ENCODE assay signal across 1 cellular context in the genomic region with DNA sequence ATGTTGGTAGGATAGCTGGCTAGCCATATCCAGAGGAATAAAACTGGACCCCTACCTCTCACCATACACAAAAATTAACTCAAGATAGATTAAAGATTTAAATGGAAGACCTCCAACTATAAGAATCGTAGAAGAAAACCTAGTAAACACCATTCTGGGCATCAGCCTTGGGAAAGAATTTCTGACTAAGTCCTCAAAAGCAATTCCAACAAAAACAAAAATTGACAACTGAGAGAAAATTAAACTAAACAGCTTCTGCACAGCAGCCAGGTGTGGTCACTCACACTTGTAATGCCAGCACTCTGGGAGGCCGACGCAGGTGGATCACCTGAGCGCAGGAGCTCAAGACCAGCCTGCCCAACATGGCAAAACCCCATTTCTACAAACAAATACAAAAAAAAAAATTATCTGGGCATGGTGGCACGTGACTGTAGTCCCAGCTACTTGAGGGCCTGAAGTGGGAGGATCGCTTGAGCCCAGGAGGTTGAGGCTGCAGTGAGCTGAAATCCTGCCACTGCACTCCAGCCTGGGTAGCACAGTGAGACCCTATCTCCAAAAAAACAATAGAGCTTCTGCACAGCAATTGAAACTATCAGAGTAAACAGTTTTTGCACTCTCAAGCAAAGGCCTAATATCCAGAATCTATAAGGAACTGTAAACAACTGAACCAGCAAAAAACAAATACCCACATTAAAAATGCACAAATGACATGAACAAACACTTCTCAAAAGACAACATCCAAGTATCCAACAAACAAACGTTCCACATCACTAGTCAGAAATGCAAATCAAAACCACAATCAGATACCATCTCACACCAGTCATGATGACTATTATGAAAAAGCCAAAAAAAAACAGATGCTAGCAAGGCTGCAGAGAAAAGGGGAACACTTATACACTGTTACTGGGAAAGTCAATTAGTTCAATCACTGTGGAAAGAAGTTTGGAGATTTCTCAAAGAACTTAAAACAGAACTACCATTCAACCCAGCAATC.
A peak's percentile ranks its signal among the peaks of the same experiment; 100 is the strongest.
TF ChIP-seq lines count a peak whose summit lies in the region.

No MANE protein-coding gene starts in this region.

TF ChIP-seq in SK-N-SH, 30 proteins besides CTCF, POLR2A, EP300 and RAD21 (continued from another document):
- TF ChIP-seq, protein P1, sequence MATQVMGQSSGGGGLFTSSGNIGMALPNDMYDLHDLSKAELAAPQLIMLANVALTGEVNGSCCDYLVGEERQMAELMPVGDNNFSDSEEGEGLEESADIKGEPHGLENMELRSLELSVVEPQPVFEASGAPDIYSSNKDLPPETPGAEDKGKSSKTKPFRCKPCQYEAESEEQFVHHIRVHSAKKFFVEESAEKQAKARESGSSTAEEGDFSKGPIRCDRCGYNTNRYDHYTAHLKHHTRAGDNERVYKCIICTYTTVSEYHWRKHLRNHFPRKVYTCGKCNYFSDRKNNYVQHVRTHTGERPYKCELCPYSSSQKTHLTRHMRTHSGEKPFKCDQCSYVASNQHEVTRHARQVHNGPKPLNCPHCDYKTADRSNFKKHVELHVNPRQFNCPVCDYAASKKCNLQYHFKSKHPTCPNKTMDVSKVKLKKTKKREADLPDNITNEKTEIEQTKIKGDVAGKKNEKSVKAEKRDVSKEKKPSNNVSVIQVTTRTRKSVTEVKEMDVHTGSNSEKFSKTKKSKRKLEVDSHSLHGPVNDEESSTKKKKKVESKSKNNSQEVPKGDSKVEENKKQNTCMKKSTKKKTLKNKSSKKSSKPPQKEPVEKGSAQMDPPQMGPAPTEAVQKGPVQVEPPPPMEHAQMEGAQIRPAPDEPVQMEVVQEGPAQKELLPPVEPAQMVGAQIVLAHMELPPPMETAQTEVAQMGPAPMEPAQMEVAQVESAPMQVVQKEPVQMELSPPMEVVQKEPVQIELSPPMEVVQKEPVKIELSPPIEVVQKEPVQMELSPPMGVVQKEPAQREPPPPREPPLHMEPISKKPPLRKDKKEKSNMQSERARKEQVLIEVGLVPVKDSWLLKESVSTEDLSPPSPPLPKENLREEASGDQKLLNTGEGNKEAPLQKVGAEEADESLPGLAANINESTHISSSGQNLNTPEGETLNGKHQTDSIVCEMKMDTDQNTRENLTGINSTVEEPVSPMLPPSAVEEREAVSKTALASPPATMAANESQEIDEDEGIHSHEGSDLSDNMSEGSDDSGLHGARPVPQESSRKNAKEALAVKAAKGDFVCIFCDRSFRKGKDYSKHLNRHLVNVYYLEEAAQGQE (IDR thresholded peaks at IDR 0.05; ENCODE audit: low read depth, low read length) = no peak
- TF ChIP-seq TEAD4 (IDR thresholded peaks at IDR 0.05; ENCODE audit: borderline replicate concordance, insufficient read depth) (no peak), CHD2 (IDR thresholded peaks at IDR 0.05; ENCODE audit: low read length, partially characterized antibody) (no peak), SMC3 (IDR thresholded peaks at IDR 0.05; ENCODE audit: low read depth, low read length) (no peak), YY1 (IDR thresholded peaks at IDR 0.05; ENCODE audit: low read depth) (no peak), NFIC (IDR thresholded peaks at IDR 0.05; ENCODE audit: borderline replicate concordance) (no peak; the same call in 1 of the 2 replicates), SIN3A (IDR thresholded peaks at IDR 0.05; ENCODE audit: borderline replicate concordance, low read depth, low read length) (no peak), GATA2 (CRISPR knock-in tag; IDR thresholded peaks at IDR 0.05) (no peak), MEF2A (IDR thresholded peaks at IDR 0.05; ENCODE audit: borderline replicate concordance, low read depth) (no peak), TCF12 (IDR thresholded peaks at IDR 0.05) (peak; percentile 77), JUND (IDR thresholded peaks at IDR 0.05) (peak; percentile 66), FOSL2 (IDR thresholded peaks at IDR 0.05; ENCODE audit: borderline replicate concordance, low read depth) (peak; percentile 45; the same call in 1 of the 2 replicates), RXRA (IDR thresholded peaks at IDR 0.05; ENCODE audit: borderline replicate concordance, low read depth) (no peak), RFX5 (IDR thresholded peaks at IDR 0.05; ENCODE audit: low read length) (no peak), FOXJ3 (CRISPR knock-in tag; IDR thresholded peaks at IDR 0.05) (no peak)
- TF ChIP-seq, protein P2, sequence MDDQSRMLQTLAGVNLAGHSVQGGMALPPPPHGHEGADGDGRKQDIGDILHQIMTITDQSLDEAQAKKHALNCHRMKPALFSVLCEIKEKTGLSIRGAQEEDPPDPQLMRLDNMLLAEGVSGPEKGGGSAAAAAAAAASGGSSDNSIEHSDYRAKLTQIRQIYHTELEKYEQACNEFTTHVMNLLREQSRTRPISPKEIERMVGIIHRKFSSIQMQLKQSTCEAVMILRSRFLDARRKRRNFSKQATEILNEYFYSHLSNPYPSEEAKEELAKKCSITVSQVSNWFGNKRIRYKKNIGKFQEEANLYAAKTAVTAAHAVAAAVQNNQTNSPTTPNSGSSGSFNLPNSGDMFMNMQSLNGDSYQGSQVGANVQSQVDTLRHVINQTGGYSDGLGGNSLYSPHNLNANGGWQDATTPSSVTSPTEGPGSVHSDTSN (IDR thresholded peaks at IDR 0.05) = peak; percentile 39; the same call in 1 of the 2 replicates
- TF ChIP-seq, protein P3, sequence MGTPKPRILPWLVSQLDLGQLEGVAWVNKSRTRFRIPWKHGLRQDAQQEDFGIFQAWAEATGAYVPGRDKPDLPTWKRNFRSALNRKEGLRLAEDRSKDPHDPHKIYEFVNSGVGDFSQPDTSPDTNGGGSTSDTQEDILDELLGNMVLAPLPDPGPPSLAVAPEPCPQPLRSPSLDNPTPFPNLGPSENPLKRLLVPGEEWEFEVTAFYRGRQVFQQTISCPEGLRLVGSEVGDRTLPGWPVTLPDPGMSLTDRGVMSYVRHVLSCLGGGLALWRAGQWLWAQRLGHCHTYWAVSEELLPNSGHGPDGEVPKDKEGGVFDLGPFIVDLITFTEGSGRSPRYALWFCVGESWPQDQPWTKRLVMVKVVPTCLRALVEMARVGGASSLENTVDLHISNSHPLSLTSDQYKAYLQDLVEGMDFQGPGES (IDR thresholded peaks at IDR 0.05; ENCODE audit: low read depth, low read length) = no peak
TF ChIP-seq in SK-N-SH: peak in this region for 4.
